In genomic region chr6:106754215-106754614, GRCh38 we compare ENCODE assay signal across 9 cellular contexts.
"Had no signal": no experiment of that assay in that cellular context is flagged by ENCODE, and none has a peak within 500 bp of the region (broad histone marks: within the 10 kb centered on the region; RNA-seq: fewer than 3 reads in every experiment).

No MANE protein-coding gene starts in this region.

- H3K9ac ChIP-seq: GM23248, KMS-11 had no signal

- FAIRE-seq: H1, H54 had no signal

- H2AFZ ChIP-seq: GM23248 had no signal

- H3K4me2 ChIP-seq: KMS-11 had no signal

- H3K4me3 ChIP-seq: GM23248 had no signal

- DNase-seq: GM23248, H9, HCEC 1CT, IMR-90, KBM-7 had no signal

- H3K27ac ChIP-seq: GM23248, HL-60, KMS-11 had no signal

- H3K4me3 Mint-ChIP-seq: H9 had no signal
